Comparison of ENCODE assay signal across 22 cellular contexts in genomic region chr16:78980825-78981224, GRCh38.
"Had no signal": no experiment of that assay in that cellular context is flagged by ENCODE, and none has a peak within 500 bp of the region (broad histone marks: within the 10 kb centered on the region; RNA-seq: fewer than 3 reads in every experiment).

No MANE protein-coding gene starts in this region.

- H3K9me3 ChIP-seq: lower lobe of right lung, mucosa of descending colon had no signal

- H3K36me3 ChIP-seq: esophagus muscularis mucosa, gastroesophageal sphincter, heart right ventricle, left lung, lower lobe of right lung had no signal

- H3K4me1 ChIP-seq: foreskin keratinocyte, gastroesophageal sphincter, left lung, lower lobe of right lung had no signal

- H3K27ac ChIP-seq: coronary artery, dorsolateral prefrontal cortex, esophagus muscularis mucosa, foreskin keratinocyte, gastroesophageal sphincter, heart right ventricle, left lung, lower lobe of right lung had no signal

- H3K4me3 ChIP-seq: coronary artery, dorsolateral prefrontal cortex, esophagus muscularis mucosa, gastroesophageal sphincter, heart right ventricle, left lung, lower lobe of right lung, mucosa of descending colon had no signal

- H3K27me3 ChIP-seq: dorsolateral prefrontal cortex, esophagus muscularis mucosa, gastroesophageal sphincter, heart right ventricle, left lung had no signal

- DNase-seq: dermis blood vessel endothelial cell; dorsolateral prefrontal cortex; effector CD4-positive, alpha-beta T cell; effector memory CD4-positive, alpha-beta T cell; foreskin keratinocyte; heart right ventricle; hippocampal formation; left cardiac atrium; left lung; left ventricle myocardium superior; lower lobe of right lung; mesenchymal stem cell; mucosa of descending colon; naive B cell had no signal

- ATAC-seq: foreskin keratinocyte, gastroesophageal sphincter, heart right ventricle, left cardiac atrium, left lung, left ventricle myocardium superior, lower lobe of right lung, mucosa of descending colon had no signal

- FAIRE-seq: colon, endothelial cell of umbilical vein, frontal cortex, islet of Langerhans, keratinocyte had no signal
